ENCODE assay signal across 10 cellular contexts in genomic region chr7:115087437-115087836, GRCh38.
DNase-seq lines count a peak whose midpoint lies in the region; ATAC-seq and TF ChIP-seq lines count a peak whose summit lies in the region.
"Had no signal": no experiment of that assay in that cellular context is flagged by ENCODE, and none has a peak within 500 bp of the region (broad histone marks: within the 10 kb centered on the region; RNA-seq: fewer than 3 reads in every experiment).

No MANE protein-coding gene starts in this region.

- DNase-seq in GM04504 (ENCODE audit: low read depth) (peak; percentile 44), glomerular endothelial cell (ENCODE audit: extremely low read depth, low read depth, low spot score) (peak; percentile 94), retinal pigment epithelial cell (ENCODE audit: low read depth) (peak; percentile 77), NCI-H526 (lab: John Stamatoyannopoulos, UW) (no peak), KBM-7 (no peak)
- DNase-seq in activated CD8-positive, alpha-beta memory T cell treated with anti-CD3 and anti-CD28 coated beads for 24 hours: no peak
- DNase-seq in activated CD8-positive, alpha-beta memory T cell treated with anti-CD3 and anti-CD28 coated beads, Interleukin-2, amount 50 U/mL, for 48 hours: no peak
- DNase-seq: hypothalamus, NCI-H446 treated with DMSO at 0.1 percent for 48 hours had no signal

- peak; percentile 61 for ATAC-seq in SK-N-SH treated with all-trans-retinoic acid at 6 μM for 48 hours

- in situ Hi-C loops in KBM-7 (cut with MboI; ENCODE audit: low pct_unique_long_range_greater_than_20kb, low sequenced_read_pairs): no loop called here

- no peak for TF ChIP-seq CTCF in retinal pigment epithelial cell (conservative IDR thresholded peaks at IDR 0.05; ENCODE audit: low read depth, low read length)

- no peak overlapping the region for H3K4me3 ChIP-seq in retinal pigment epithelial cell (ENCODE audit: low read length)

TF ChIP-seq in SK-N-SH treated with all-trans-retinoic acid at 6 μM for 48 hours, 23 proteins besides CTCF, POLR2A, EP300 and RAD21:
- TF ChIP-seq ARNTL (CRISPR knock-in tag; IDR thresholded peaks at IDR 0.05; ENCODE audit: borderline replicate concordance, low read depth) (no peak), SNAI2 (CRISPR knock-in tag; IDR thresholded peaks at IDR 0.05) (no peak), ISL1 (CRISPR knock-in tag; IDR thresholded peaks at IDR 0.05) (peak; percentile 78)
- TF ChIP-seq, protein P1, sequence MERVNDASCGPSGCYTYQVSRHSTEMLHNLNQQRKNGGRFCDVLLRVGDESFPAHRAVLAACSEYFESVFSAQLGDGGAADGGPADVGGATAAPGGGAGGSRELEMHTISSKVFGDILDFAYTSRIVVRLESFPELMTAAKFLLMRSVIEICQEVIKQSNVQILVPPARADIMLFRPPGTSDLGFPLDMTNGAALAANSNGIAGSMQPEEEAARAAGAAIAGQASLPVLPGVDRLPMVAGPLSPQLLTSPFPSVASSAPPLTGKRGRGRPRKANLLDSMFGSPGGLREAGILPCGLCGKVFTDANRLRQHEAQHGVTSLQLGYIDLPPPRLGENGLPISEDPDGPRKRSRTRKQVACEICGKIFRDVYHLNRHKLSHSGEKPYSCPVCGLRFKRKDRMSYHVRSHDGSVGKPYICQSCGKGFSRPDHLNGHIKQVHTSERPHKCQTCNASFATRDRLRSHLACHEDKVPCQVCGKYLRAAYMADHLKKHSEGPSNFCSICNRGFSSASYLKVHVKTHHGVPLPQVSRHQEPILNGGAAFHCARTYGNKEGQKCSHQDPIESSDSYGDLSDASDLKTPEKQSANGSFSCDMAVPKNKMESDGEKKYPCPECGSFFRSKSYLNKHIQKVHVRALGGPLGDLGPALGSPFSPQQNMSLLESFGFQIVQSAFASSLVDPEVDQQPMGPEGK (CRISPR knock-in tag; IDR thresholded peaks at IDR 0.05; ENCODE audit: borderline replicate concordance): no peak
TF ChIP-seq in SK-N-SH treated with all-trans-retinoic acid at 6 μM for 48 hours: peak in this region for 1.

Comparison
In these comparisons a context has a peak if more than half of its experiments do, and no peak if none do; other contexts are left out.
1. DNase-seq: peak in GM04504 (single experiment), glomerular endothelial cell (single experiment) and retinal pigment epithelial cell (single experiment); none in activated CD8-positive, alpha-beta memory T cell treated with anti-CD3 and anti-CD28 coated beads for 24 hours (single experiment), activated CD8-positive, alpha-beta memory T cell treated with anti-CD3 and anti-CD28 coated beads, Interleukin-2, amount 50 U/mL, for 48 hours (single experiment), NCI-H526 (0 of 2) and KBM-7 (single experiment).